In the genomic region with DNA sequence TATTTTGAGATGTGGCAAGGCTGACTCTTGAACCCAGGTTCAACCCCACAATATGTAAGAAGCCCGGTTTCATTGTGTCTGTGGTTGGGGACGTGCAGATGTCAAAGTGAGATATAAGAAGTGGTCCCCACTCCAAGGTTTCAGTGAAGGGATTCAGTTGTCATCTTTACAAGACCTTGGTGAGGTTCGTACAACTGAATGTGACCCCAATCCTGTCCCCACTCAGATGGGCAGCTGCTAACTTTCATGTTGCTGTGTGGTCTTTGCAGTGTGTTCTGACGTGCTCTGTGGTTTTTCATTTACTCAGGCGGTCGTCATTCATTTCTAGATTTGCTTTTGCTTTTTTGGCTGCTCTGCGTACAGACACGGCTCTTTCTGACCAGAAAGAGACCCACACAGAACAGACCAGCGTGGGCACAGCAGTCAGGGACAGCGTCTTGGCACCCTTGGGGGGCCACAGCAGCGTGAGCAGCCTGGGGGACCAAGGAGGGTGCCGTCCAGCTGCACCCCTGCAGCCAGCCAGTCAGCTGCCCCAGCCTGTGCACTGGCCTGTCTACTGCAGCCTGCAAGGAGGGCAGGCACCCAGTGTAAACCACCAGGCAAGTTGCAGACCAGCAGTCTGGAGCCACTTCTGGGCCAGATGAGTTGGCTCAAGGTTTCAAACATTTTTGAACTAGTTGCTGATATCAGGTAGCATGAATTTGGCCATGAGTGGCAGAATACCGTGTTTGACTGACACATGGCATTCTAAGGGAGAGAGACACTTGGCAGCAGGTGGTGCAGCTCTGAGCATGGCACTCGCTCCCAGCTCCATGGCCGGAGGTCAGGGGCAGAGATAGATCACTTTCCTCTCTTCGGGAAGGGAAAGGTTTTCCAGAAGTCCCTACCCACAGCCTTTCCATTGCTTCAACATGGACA, we compare ENCODE assay signal across 15 cellular contexts. TPM values are rescaled to one million over a fixed set of nuclear protein-coding genes. Genes with fewer than 3 reads are reported as not detected.
DNase-seq lines count a peak whose midpoint lies in the region; ATAC-seq and TF ChIP-seq lines count a peak whose summit lies in the region.
"Had no signal": no experiment of that assay in that cellular context is flagged by ENCODE, and none has a peak within 500 bp of the region (broad histone marks: within the 10 kb centered on the region; RNA-seq: fewer than 3 reads in every experiment).

No MANE protein-coding gene starts in this region.

- H3K36me3 Mint-ChIP-seq in activated naive CD8-positive, alpha-beta T cell, result peaks cover 4% of the 10 kb centered on the region
- H3K36me3 Mint-ChIP-seq in neural progenitor cell, result peaks cover 4% of the 10 kb centered on the region

- no peaks in the 10 kb centered on the region for H3K27me3 Mint-ChIP-seq in activated naive CD8-positive, alpha-beta T cell
- peaks cover 13% of the 10 kb centered on the region for H3K27me3 Mint-ChIP-seq in neural progenitor cell (ENCODE audit: insufficient read depth, low read depth)

- no peak overlapping the region for H3K9ac ChIP-seq in neural progenitor cell

- no peaks in the 10 kb centered on the region for H3F3A ChIP-seq in neural progenitor cell (ENCODE audit: low read depth)

- no peak overlapping the region for H3K27ac ChIP-seq in neural progenitor cell
- H3K27ac ChIP-seq: breast epithelium, uterus had no signal

- peak; percentile 79 for DNase-seq in GM06990 (ENCODE audit: extremely low read depth, insufficient read length)
- DNase-seq in SKM-1 (lab: John Stamatoyannopoulos, UW; ENCODE audit: unreplicated experiment), result no peak
- no peak for DNase-seq in neural progenitor cell (ENCODE audit: low spot score)
- DNase-seq in NAMALWA (ENCODE audit: low spot score), result no peak
- DNase-seq: NCI-H1048; SHP77; stimulated activated CD4-positive, alpha-beta T cell treated with anti-CD3 and anti-CD28 coated beads, Interleukin-2, amount 100 ng/mL, for 48 hours; uterus had no signal

- TF ChIP-seq CTCF in GM06990 (IDR thresholded peaks at IDR 0.05; ENCODE audit: insufficient read depth, low read length, poor library complexity, severe bottlenecking) (no peak), neural progenitor cell (IDR thresholded peaks at IDR 0.05) (no peak)

- H3K27ac Mint-ChIP-seq in activated naive CD8-positive, alpha-beta T cell, result no peak overlapping the region
- H3K27ac Mint-ChIP-seq in neural progenitor cell, result no peak overlapping the region

- no peaks in the 10 kb centered on the region for H3K4me1 ChIP-seq in neural progenitor cell
- H3K4me1 ChIP-seq: breast epithelium, uterus had no signal

- H2AFZ ChIP-seq in neural progenitor cell (replicated peaks), result no peak overlapping the region

- H3K4me3 ChIP-seq in GM06990 (replicated peaks; ENCODE audit: low read depth, low read length), result no peak overlapping the region
- H3K4me3 ChIP-seq in neural progenitor cell, result no peak overlapping the region
- H3K4me3 ChIP-seq: breast epithelium, uterus had no signal

- peaks cover 54% of the 10 kb centered on the region for H3K4me1 Mint-ChIP-seq in activated naive CD8-positive, alpha-beta T cell (ENCODE audit: low read depth)
- H3K4me1 Mint-ChIP-seq in neural progenitor cell, result peaks cover 5% of the 10 kb centered on the region

- peak overlapping the region; percentile 20 for H3K4me3 Mint-ChIP-seq in activated naive CD8-positive, alpha-beta T cell
- H3K4me3 Mint-ChIP-seq in neural progenitor cell, result no peak overlapping the region

- H3K79me2 ChIP-seq in neural progenitor cell (ENCODE audit: low read depth), result no peaks in the 10 kb centered on the region

- H3K27me3 ChIP-seq in GM06990 (replicated peaks; ENCODE audit: control insufficient read depth, insufficient read depth, low read length), result no peaks in the 10 kb centered on the region
- H3K27me3 ChIP-seq in neural progenitor cell, result no peaks in the 10 kb centered on the region
- H3K27me3 ChIP-seq: breast epithelium, uterus had no signal

- no peaks in the 10 kb centered on the region for H4K20me1 ChIP-seq in neural progenitor cell (ENCODE audit: low read depth)

- no peaks in the 10 kb centered on the region for H3K9me3 Mint-ChIP-seq in activated naive CD8-positive, alpha-beta T cell (ENCODE audit: low read depth)
- peaks cover 54% of the 10 kb centered on the region for H3K9me3 Mint-ChIP-seq in neural progenitor cell

- no peak overlapping the region for H3K4me2 ChIP-seq in neural progenitor cell

- H3K36me3 ChIP-seq in GM06990 (ENCODE audit: control insufficient read depth, insufficient read depth, low read length) (peaks cover 17% of the 10 kb centered on the region), neural progenitor cell (no peaks in the 10 kb centered on the region)
- H3K36me3 ChIP-seq: breast epithelium, uterus had no signal

- H3K9me3 ChIP-seq in neural progenitor cell (ENCODE audit: low read depth), result peaks cover 4% of the 10 kb centered on the region
- H3K9me3 ChIP-seq: breast epithelium, uterus had no signal

- peak; percentile 56 for ATAC-seq in GM19438 (IDR thresholded peaks at IDR 0.05; ENCODE audit: low read depth, unreplicated experiment)
- ATAC-seq in HG03045 (IDR thresholded peaks at IDR 0.05; ENCODE audit: unreplicated experiment), result peak; percentile 55
- no peak for ATAC-seq in GM18511 (IDR thresholded peaks at IDR 0.05; ENCODE audit: unreplicated experiment)

RNA-seq across cellular contexts. Expression of gene IRF4, which starts 49.4 kb away (rescaled TPM):
- 0.11 and 0.53 TPM in 2 replicates for total RNA-seq in neural progenitor cell (ENCODE audit: low replicate concordance)
- total RNA-seq: frontal cortex, myocyte had no signal

RNA-seq across cellular contexts. Expression of gene DUSP22, which starts 49.9 kb away (rescaled TPM):
- 40.0 and 51.3 TPM in 2 replicates for total RNA-seq in neural progenitor cell (ENCODE audit: low replicate concordance)
